Comparison of ENCODE assay signal across 18 cellular contexts in genomic region chr16:65905326-65905725, GRCh38.
"Had no signal": no experiment of that assay in that cellular context is flagged by ENCODE, and none has a peak within 500 bp of the region (broad histone marks: within the 10 kb centered on the region; RNA-seq: fewer than 3 reads in every experiment).

No MANE protein-coding gene starts in this region.

- H3K27ac Mint-ChIP-seq: activated CD4-positive, alpha-beta memory T cell treated with anti-CD3 and anti-CD28 coated beads, Interleukin-2, amount 10 ng/mL, durations not matched to agents 7 days and 5 days; activated CD4-positive, alpha-beta T cell treated with anti-CD3 and anti-CD28 coated beads for 36 hours; activated naive CD8-positive, alpha-beta T cell treated with anti-CD3 and anti-CD28 coated beads, Interleukin-2, amount 10 ng/mL, durations not matched to agents 7 days and 5 days had no signal

- H3K4me3 Mint-ChIP-seq: activated CD4-positive, alpha-beta memory T cell treated with anti-CD3 and anti-CD28 coated beads, Interleukin-2, amount 10 ng/mL, durations not matched to agents 7 days and 5 days; activated CD4-positive, alpha-beta T cell treated with anti-CD3 and anti-CD28 coated beads for 36 hours; activated naive CD8-positive, alpha-beta T cell treated with anti-CD3 and anti-CD28 coated beads, Interleukin-2, amount 10 ng/mL, durations not matched to agents 7 days and 5 days had no signal

- H3K27me3 Mint-ChIP-seq: activated CD4-positive, alpha-beta memory T cell treated with anti-CD3 and anti-CD28 coated beads, Interleukin-2, amount 10 ng/mL, durations not matched to agents 7 days and 5 days; activated naive CD8-positive, alpha-beta T cell treated with anti-CD3 and anti-CD28 coated beads, Interleukin-2, amount 10 ng/mL, durations not matched to agents 7 days and 5 days had no signal

- H3K4me1 ChIP-seq: adrenal gland had no signal

- H3K27me3 ChIP-seq: adrenal gland had no signal

- ATAC-seq: activated CD4-positive, alpha-beta T cell treated with anti-CD3 and anti-CD28 coated beads for 36 hours had no signal

- DNase-seq: activated CD4-positive, alpha-beta memory T cell treated with anti-CD3 and anti-CD28 coated beads, Interleukin-2, amount 10 ng/mL, durations not matched to agents 7 days and 5 days; activated CD4-positive, alpha-beta T cell treated with anti-CD3 and anti-CD28 coated beads for 36 hours; activated CD4-positive, alpha-beta T cell treated with anti-CD3 and anti-CD28 coated beads, Interleukin-2, amount 50 U/mL, for 1 hour; activated naive CD4-positive, alpha-beta T cell treated with anti-CD3 and anti-CD28 coated beads, Interleukin-2, amount 50 U/mL, for 16 hours; activated naive CD8-positive, alpha-beta T cell treated with anti-CD3 and anti-CD28 coated beads, Interleukin-2, amount 10 ng/mL, durations not matched to agents 7 days and 5 days; activated T-cell treated with anti-CD3 and anti-CD28 coated beads for 4 hours; adrenal gland; anterior cingulate cortex; cerebellar nuclear complex; MM.1S; NCI-H1105; NCI-H1436 treated with DMSO at 0.1 percent for 48 hours; NCI-H187; NCI-H446; NCI-H69; T-helper 1 cell; WERI-Rb-1 had no signal

- H3K27ac ChIP-seq: adrenal gland, SK-N-MC, WERI-Rb-1 had no signal

- H3K9me3 ChIP-seq: adrenal gland had no signal

- H3K36me3 Mint-ChIP-seq: activated naive CD8-positive, alpha-beta T cell treated with anti-CD3 and anti-CD28 coated beads, Interleukin-2, amount 10 ng/mL, durations not matched to agents 7 days and 5 days had no signal

- H3K4me1 Mint-ChIP-seq: activated CD4-positive, alpha-beta memory T cell treated with anti-CD3 and anti-CD28 coated beads, Interleukin-2, amount 10 ng/mL, durations not matched to agents 7 days and 5 days; activated CD4-positive, alpha-beta T cell treated with anti-CD3 and anti-CD28 coated beads for 36 hours; activated naive CD8-positive, alpha-beta T cell treated with anti-CD3 and anti-CD28 coated beads, Interleukin-2, amount 10 ng/mL, durations not matched to agents 7 days and 5 days had no signal

- H3K9me3 Mint-ChIP-seq: activated CD4-positive, alpha-beta memory T cell treated with anti-CD3 and anti-CD28 coated beads, Interleukin-2, amount 10 ng/mL, durations not matched to agents 7 days and 5 days; activated naive CD8-positive, alpha-beta T cell treated with anti-CD3 and anti-CD28 coated beads, Interleukin-2, amount 10 ng/mL, durations not matched to agents 7 days and 5 days had no signal

- H3K36me3 ChIP-seq: adrenal gland, WERI-Rb-1 had no signal

- H3K4me3 ChIP-seq: adrenal gland, SK-N-MC had no signal
